12 cellular contexts compared by ENCODE assay signal in the genomic region with DNA sequence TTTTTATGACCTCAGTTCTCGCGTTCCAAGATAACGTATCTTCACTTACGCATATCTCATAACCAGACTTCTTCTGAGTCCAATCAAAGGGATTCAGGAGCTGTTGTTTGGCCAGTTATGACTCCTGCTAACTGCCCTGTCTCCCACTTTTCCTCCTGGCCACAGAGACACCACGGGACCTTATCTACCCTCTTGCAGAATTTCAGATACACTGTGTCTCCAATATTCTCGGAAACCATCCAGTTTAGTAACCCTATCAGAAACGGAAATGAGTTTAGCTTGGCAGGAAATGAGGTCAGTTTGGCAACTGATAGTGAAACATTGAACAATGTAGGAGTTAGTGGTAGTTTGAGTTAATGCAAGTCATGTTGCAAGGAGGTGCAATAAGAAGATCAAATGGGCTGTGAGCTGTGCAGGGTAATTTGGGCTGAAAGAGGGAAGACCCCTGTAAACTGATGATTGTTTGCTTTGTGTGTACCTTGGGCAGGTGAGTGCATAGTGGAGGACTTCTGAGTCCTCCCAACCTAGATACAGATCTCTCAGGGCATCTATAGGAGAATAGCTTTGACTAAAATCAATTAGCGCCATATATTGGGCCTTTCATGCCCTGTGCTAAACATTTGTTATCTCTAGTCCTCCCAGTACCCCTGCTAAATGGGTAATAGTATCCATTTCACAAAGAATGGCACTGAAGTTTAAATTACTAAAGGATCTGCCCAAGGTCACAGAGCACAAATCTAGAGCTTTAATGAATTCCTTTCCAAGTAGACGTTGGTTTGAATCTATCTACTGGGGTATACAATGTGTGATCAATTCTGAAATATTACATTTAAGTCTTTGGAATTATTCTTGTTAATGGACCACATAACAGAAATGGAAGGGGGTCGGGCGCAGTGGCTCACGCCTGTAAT. TPM values are rescaled to one million over a fixed set of nuclear protein-coding genes. Genes with fewer than 3 reads are reported as not detected.
A peak's percentile ranks its signal among the peaks of the same experiment; 100 is the strongest.
DNase-seq lines count a peak whose midpoint lies in the region; ATAC-seq, FAIRE-seq and TF ChIP-seq lines count a peak whose summit lies in the region.
"Had no signal": no experiment of that assay in that cellular context is flagged by ENCODE, and none has a peak within 500 bp of the region (broad histone marks: within the 10 kb centered on the region; RNA-seq: fewer than 3 reads in every experiment).

No MANE protein-coding gene starts in this region.

- no peak overlapping the region for H3K4me2 ChIP-seq in GM12878 (ENCODE audit: control insufficient read depth, insufficient read depth)

- BruUV-seq in GM12878 (replicated peaks; lab: Mats Ljungman, UMichigan): no TSS peak

- CTCF ChIA-PET in GM12878 (lab: Yijun Ruan, JAX): no interaction called here
- CTCF ChIA-PET in T-cell (lab: Charles Lee): interaction anchor here in 1 of 2 donors (0.6 kb wide), 1 partner anchor 89 kb away, joined by 3 read pairs; no protein-coding TSS in a partner anchor

- in situ Hi-C loops in GM12878 (cut with MboI): no loop called here
- in situ Hi-C loops in transverse colon (cut with MboI; ENCODE audit: low pct_ligation_motif_present in 1 of 4, low pct_unique_long_range_greater_than_20kb in 1 of 4, low sequenced_read_pairs in 3 of 4): no loop called here

- intact Hi-C loops in GM12878 (cut with micrococcal nuclease; ENCODE audit: unreplicated experiment) (no loop called here), lower lobe of right lung (cut with DNase I) (no loop called here), transverse colon (cut with DNase I; ENCODE audit: low total_unique reads) (no loop called here)

- peaks cover 10 to 15% (median 11%) of the 10 kb centered on the region in 3 donors for H3K9me3 Mint-ChIP-seq in T-cell

- no peak overlapping the region for H3K4me3 Mint-ChIP-seq in T-cell

- H4K20me1 ChIP-seq in GM12878 (ENCODE audit: control insufficient read depth, insufficient read depth): no peaks in the 10 kb centered on the region

- POLR2A ChIA-PET in GM12878 (lab: Charles Lee): no interaction called here
- POLR2A ChIA-PET in T-cell (lab: Charles Lee): no interaction called here

- no peaks in the 10 kb centered on the region for H3K36me3 Mint-ChIP-seq in T-cell

- TF ChIP-seq CTCF in GM12878 (IDR thresholded peaks at IDR 0.05 in 2 of 3, conservative IDR thresholded peaks at IDR 0.05 in 1 of 3; ENCODE audit: control insufficient read depth in 2 of 3, extremely low read depth in 1 of 3, insufficient read depth in 1 of 3, low read depth in 3 of 3, low read length in 3 of 3) (no peak), lower lobe of right lung (IDR thresholded peaks at IDR 0.05) (no peak), foreskin fibroblast (IDR thresholded peaks at IDR 0.05; ENCODE audit: low read depth, low read length) (no peak), transverse colon (IDR thresholded peaks at IDR 0.05) (no peak)

- H3K9me3 ChIP-seq in GM12878 (replicated peaks; ENCODE audit: control insufficient read depth, insufficient read depth, low read length) (peaks cover 4% of the 10 kb centered on the region; the same call in 1 of the 3 replicates), lower lobe of right lung (no peaks in the 10 kb centered on the region), transverse colon (no peaks in the 10 kb centered on the region)
- H3K9me3 ChIP-seq: Peyer's patch had no signal

- WGBS in GM12878 (ENCODE audit: insufficient coverage, insufficient replicate concordance, low lambda C conversion rate, missing lambda C conversion rate): 72% methylated on average over 12 of the region's 12 CpGs
- 68 to 81% methylated on average over 9 to 12 of the region's 12 CpGs for WGBS in transverse colon (ENCODE audit: low coverage in 1 of 2), 2 donors

- H3K9ac ChIP-seq in GM12878 (ENCODE audit: control insufficient read depth, insufficient read depth, low read length): no peak overlapping the region
- H3K9ac ChIP-seq: parathyroid adenoma had no signal

- peaks cover 4 to 7% (median 6%) of the 10 kb centered on the region in 3 donors for H3K4me1 Mint-ChIP-seq in T-cell

- RAD21 ChIA-PET in GM12878 (lab: Charles Lee; ENCODE audit: unreplicated experiment): no interaction called here

- H3K27me3 Mint-ChIP-seq in T-cell: no peaks in the 10 kb centered on the region

- H2AFZ ChIP-seq in GM12878 (ENCODE audit: control insufficient read depth, low read depth, low read length): peak overlapping the region; percentile 37; the same call in 1 of the 2 replicates
- H2AFZ ChIP-seq: parathyroid adenoma had no signal

- H3K79me2 ChIP-seq in GM12878 (ENCODE audit: control insufficient read depth, insufficient read depth, low read length): no peaks in the 10 kb centered on the region
- H3K79me2 ChIP-seq: parathyroid adenoma had no signal

- H3K27ac Mint-ChIP-seq in T-cell: no peak overlapping the region

- peak; percentile 62 for DNase-seq in GDM1 (lab: John Stamatoyannopoulos, UW)
- DNase-seq in NOMO-1 treated with DMSO at 0.1 percent for 48 hours (lab: John Stamatoyannopoulos, UW; ENCODE audit: unreplicated experiment): peak; percentile 80
- no peak for DNase-seq in GM12878 (ENCODE audit: low read depth, low spot score)
- DNase-seq in lower lobe of right lung: no peak
- no peak for DNase-seq in T-cell
- no peak for DNase-seq in foreskin fibroblast
- DNase-seq in transverse colon: no peak
- DNase-seq: NCI-H146, Peyer's patch had no signal

- FAIRE-seq in GM12878 (lab: Jason Lieb, UNC): peak; percentile 23

- H3K27me3 ChIP-seq in GM12878 (replicated peaks in 1 of 2; ENCODE audit: control insufficient read depth in 2 of 2, insufficient read depth in 2 of 2, low read length in 1 of 2): no peaks in the 10 kb centered on the region
- H3K27me3 ChIP-seq in lower lobe of right lung (ENCODE audit: low read depth): no peaks in the 10 kb centered on the region
- H3K27me3 ChIP-seq in transverse colon: no peaks in the 10 kb centered on the region
- H3K27me3 ChIP-seq: Peyer's patch had no signal

- ATAC-seq in GM12878: peak; percentile 36; the same call in 1 of the 3 replicates
- ATAC-seq in lower lobe of right lung: peak; percentile 69 to 80
- ATAC-seq in GM18858 (IDR thresholded peaks at IDR 0.05; ENCODE audit: unreplicated experiment): no peak
- ATAC-seq in T-cell (replicated peaks in 1 of 4): no peak

- H3K27ac ChIP-seq in GM12878 (ENCODE audit: control insufficient read depth, insufficient read depth): no peak overlapping the region
- H3K27ac ChIP-seq in lower lobe of right lung: peak overlapping the region; percentile 47
- H3K27ac ChIP-seq in transverse colon: no peak overlapping the region
- H3K27ac ChIP-seq: C4-2B, parathyroid adenoma, Peyer's patch had no signal

- no peak for TF ChIP-seq POLR2A in GM12878 (IDR thresholded peaks at IDR 0.05; ENCODE audit: low read depth, low read length)
- TF ChIP-seq POLR2A in transverse colon (IDR thresholded peaks at IDR 0.05): no peak

- H3K4me3 ChIP-seq in GM12878 (no peak overlapping the region), lower lobe of right lung (no peak overlapping the region), foreskin fibroblast (ENCODE audit: low read depth in 1 of 2, low read length in 2 of 2) (no peak overlapping the region), transverse colon (no peak overlapping the region)
- H3K4me3 ChIP-seq: Peyer's patch had no signal

- H3K4me1 ChIP-seq in GM12878 (ENCODE audit: control insufficient read depth, insufficient read depth, low read length): no peaks in the 10 kb centered on the region
- H3K4me1 ChIP-seq in lower lobe of right lung: peaks cover 9% of the 10 kb centered on the region
- H3K4me1 ChIP-seq in transverse colon: peaks cover 0 to 6% (median 1%) of the 10 kb centered on the region in 4 donors
- H3K4me1 ChIP-seq: parathyroid adenoma, Peyer's patch had no signal

- TF ChIP-seq EP300 in GM12878 (IDR thresholded peaks at IDR 0.05; ENCODE audit: borderline replicate concordance in 1 of 2, control insufficient read depth in 1 of 2, low read depth in 2 of 2, low read length in 2 of 2): no peak
- no peak for TF ChIP-seq EP300 in transverse colon (IDR thresholded peaks at IDR 0.05; ENCODE audit: low read depth)

- SMC1A ChIA-PET in GM12878 (lab: Charles Lee; ENCODE audit: uncharacterized antibody, unreplicated experiment): no interaction called here

- TF ChIP-seq RAD21 in GM12878 (IDR thresholded peaks at IDR 0.05; ENCODE audit: insufficient read depth, low read depth, low read length): no peak

- H3K36me3 ChIP-seq in GM12878 (ENCODE audit: control insufficient read depth in 2 of 2, insufficient read depth in 2 of 2, low read length in 1 of 2) (no peaks in the 10 kb centered on the region), lower lobe of right lung (no peaks in the 10 kb centered on the region), transverse colon (no peaks in the 10 kb centered on the region)
- H3K36me3 ChIP-seq: Peyer's patch had no signal

TF ChIP-seq in GM12878, 131 proteins besides CTCF, POLR2A, EP300 and RAD21 (continues in another document):
- TF ChIP-seq CREM (IDR thresholded peaks at IDR 0.05; ENCODE audit: low read depth) (0 out of 2 replicates have a peak, but pooled peaks have one; percentile 20), ZNF217 (IDR thresholded peaks at IDR 0.05) (no peak), GABPA (IDR thresholded peaks at IDR 0.05; ENCODE audit: low read depth) (0 out of 2 replicates have a peak, but pooled peaks have one; percentile 41), RCOR1 (conservative IDR thresholded peaks at IDR 0.05; ENCODE audit: low read depth, low read length) (no peak)

RNA-seq across cellular contexts. Expression of gene PIK3CB, which starts 41.3 kb away (rescaled TPM):
- 32.0 and 34.1 TPM in 2 replicates for total RNA-seq in GM12878 (2013; cell fraction: nucleolus; rRNA removed)
- total RNA-seq in GM12878 (2014; rRNA removed): 7.7 and 9.5 TPM in 2 replicates
- total RNA-seq in GM12878 (2014; rRNA removed; fragmentation: Illumina TruSeq; extraction: Trizol): 6.3 and 6.6 TPM in 2 replicates
- total RNA-seq in GM12878 (2021): 13.5 and 18.4 TPM in 2 replicates
- 5.0 TPM for polyA plus RNA-seq in GM12878 (2011; ENCODE audit: low read depth)
- 11.6 and 12.9 TPM in 2 replicates for polyA plus RNA-seq in GM12878 (2011; rRNA removed)
- 4.9 and 8.1 TPM in 2 replicates for polyA plus RNA-seq in GM12878 (2011; cell fraction: cytosol; rRNA removed)
- 6.2 and 6.4 TPM in 2 replicates for polyA plus RNA-seq in GM12878 (2011; cell fraction: nucleus; rRNA removed)
- polyA plus RNA-seq in GM12878 (2012): 6.3 and 9.5 TPM in 2 replicates
- polyA plus RNA-seq in GM12878 (2014; fragmentation: Illumina TruSeq; extraction: Trizol): 17.3 and 22.3 TPM in 2 replicates
- polyA plus RNA-seq in GM12878 (2014; fragmentation: Nextera tagmentation; extraction: Ambion mirVana): 1 to 10 TPM; 5.0 to 5.5 TPM
- polyA plus RNA-seq in GM12878 (2014; rRNA removed): 9.3 and 10.5 TPM in 2 replicates
- 10 to 100 TPM; 13.5 to 17.0 TPM for polyA plus RNA-seq in GM12878 (2016; fragmentation: Nextera tagmentation; extraction: Ambion mirVana)
- 11.8 and 12.9 TPM in 2 replicates for polyA minus RNA-seq in GM12878 (2011; rRNA and poly(A)+ RNA removed)
- 3.2 and 10.8 TPM in 2 replicates for polyA minus RNA-seq in GM12878 (2011; cell fraction: cytosol; rRNA and poly(A)+ RNA removed)
- 8.0 and 17.4 TPM in 2 replicates for polyA minus RNA-seq in GM12878 (2011; cell fraction: nucleus; rRNA and poly(A)+ RNA removed)
- total RNA-seq in lower lobe of right lung: 44.6 TPM
- 10 to 100 TPM; 25.2 to 34.4 (median 30.9) TPM for total RNA-seq in T-cell
- 10 to 100 TPM; 52.4 to 98.4 (median 76.0) TPM for total RNA-seq in transverse colon

Comparison
In these comparisons a context has a peak if more than half of its experiments do, and no peak if none do; other contexts are left out.
1. DNase-seq: peak in GDM1 (single experiment) and NOMO-1 treated with DMSO at 0.1 percent for 48 hours (single experiment); none in GM12878 (single experiment), lower lobe of right lung (single experiment), T-cell (0 of 34), foreskin fibroblast (0 of 2) and transverse colon (single experiment).
2. ATAC-seq: peak in GM12878 (single experiment) and lower lobe of right lung (2 of 2); none in GM18858 (single experiment) and T-cell (0 of 4).